In the genomic region with DNA sequence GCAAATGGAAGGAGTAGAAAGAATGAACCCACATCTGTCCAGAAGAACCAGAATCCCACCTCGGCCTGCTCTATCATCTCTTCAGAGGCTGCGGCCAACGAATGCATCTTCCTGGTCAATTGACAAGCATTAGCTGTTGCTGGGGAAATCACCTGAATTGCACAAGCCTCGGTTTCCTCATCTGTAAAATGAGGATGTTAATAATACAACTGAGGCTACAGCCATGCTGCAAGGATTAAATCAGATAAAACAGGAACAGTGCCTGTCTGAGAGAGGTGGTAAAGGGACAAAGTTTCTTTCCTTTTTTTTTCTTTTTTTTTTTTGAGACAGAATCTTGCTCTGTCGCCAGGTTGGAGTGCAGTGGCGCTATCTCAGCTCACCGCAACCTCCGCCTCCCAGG, we compare ENCODE assay signal across 15 cellular contexts.
DNase-seq lines count a peak whose midpoint lies in the region; ATAC-seq and TF ChIP-seq lines count a peak whose summit lies in the region.
"Had no signal": no experiment of that assay in that cellular context is flagged by ENCODE, and none has a peak within 500 bp of the region (broad histone marks: within the 10 kb centered on the region; RNA-seq: fewer than 3 reads in every experiment).

No MANE protein-coding gene starts in this region.

- no peak for TF ChIP-seq CTCF in NB4 (IDR thresholded peaks at IDR 0.05; ENCODE audit: low read depth, low read length)
- TF ChIP-seq CTCF in chondrocyte (IDR thresholded peaks at IDR 0.05), result no peak
- no peak for TF ChIP-seq CTCF in coronary artery (IDR thresholded peaks at IDR 0.05)

- peak; percentile 34 for ATAC-seq in naive thymus-derived CD4-positive, alpha-beta T cell

- no peaks in the 10 kb centered on the region for H3K4me1 ChIP-seq in naive thymus-derived CD4-positive, alpha-beta T cell (ENCODE audit: control insufficient read depth in 2 of 2, insufficient read depth in 2 of 2, low read length in 2 of 2)

- no peaks in the 10 kb centered on the region for H3K27me3 Mint-ChIP-seq in naive thymus-derived CD4-positive, alpha-beta T cell
- no peaks in the 10 kb centered on the region for H3K27me3 Mint-ChIP-seq in chondrocyte (ENCODE audit: low read depth)
- H3K27me3 Mint-ChIP-seq: CD4-positive, alpha-beta T cell; CD8-positive, alpha-beta memory T cell had no signal

- H3K27me3 ChIP-seq in naive thymus-derived CD4-positive, alpha-beta T cell (ENCODE audit: control insufficient read depth in 2 of 2, insufficient read depth in 2 of 2, low read length in 2 of 2), result no peaks in the 10 kb centered on the region

- H3K4me3 ChIP-seq in NB4 (ENCODE audit: low read depth, low read length), result no peak overlapping the region
- no peak overlapping the region for H3K4me3 ChIP-seq in naive thymus-derived CD4-positive, alpha-beta T cell (ENCODE audit: low read length)
- no peak overlapping the region for H3K4me3 ChIP-seq in coronary artery

- no peaks in the 10 kb centered on the region for H3K36me3 Mint-ChIP-seq in naive thymus-derived CD4-positive, alpha-beta T cell
- no peaks in the 10 kb centered on the region for H3K36me3 Mint-ChIP-seq in chondrocyte (ENCODE audit: low read depth)
- H3K36me3 Mint-ChIP-seq: CD8-positive, alpha-beta memory T cell had no signal

- no peaks in the 10 kb centered on the region for H3K36me3 ChIP-seq in naive thymus-derived CD4-positive, alpha-beta T cell (ENCODE audit: control insufficient read depth in 2 of 3, insufficient read depth in 3 of 3, low read length in 3 of 3)

- no peaks in the 10 kb centered on the region for H3K9me3 ChIP-seq in naive thymus-derived CD4-positive, alpha-beta T cell (ENCODE audit: control insufficient read depth in 2 of 3, low read length in 3 of 3)

- intact Hi-C loops in naive thymus-derived CD4-positive, alpha-beta T cell (cut with micrococcal nuclease), result no loop called here

- no peak for TF ChIP-seq POLR2A in NB4 (IDR thresholded peaks at IDR 0.05; ENCODE audit: extremely low read depth, insufficient read length)

- H3K27ac ChIP-seq in naive thymus-derived CD4-positive, alpha-beta T cell (ENCODE audit: low read depth, low read length), result no peak overlapping the region
- no peak overlapping the region for H3K27ac ChIP-seq in coronary artery

- CTCF ChIA-PET in naive thymus-derived CD4-positive, alpha-beta T cell (lab: Charles Lee), result no interaction called here

- no peak overlapping the region for H3K4me3 Mint-ChIP-seq in naive thymus-derived CD4-positive, alpha-beta T cell
- no peak overlapping the region for H3K4me3 Mint-ChIP-seq in chondrocyte (ENCODE audit: unreplicated experiment)
- H3K4me3 Mint-ChIP-seq: CD4-positive, alpha-beta T cell; CD8-positive, alpha-beta memory T cell had no signal

- DNase-seq in CD1c-positive myeloid dendritic cell (ENCODE audit: extremely low spot score) (peak; percentile 15), NB4 (ENCODE audit: low read depth) (peak; percentile 36), SKM-1 (lab: John Stamatoyannopoulos, UW; ENCODE audit: unreplicated experiment) (peak; percentile 95), HuH-7.5 (ENCODE audit: low spot score) (no peak), DMS53 (lab: John Stamatoyannopoulos, UW) (no peak), chondrocyte (ENCODE audit: low spot score) (no peak), coronary artery (ENCODE audit: low spot score) (no peak)
- DNase-seq in naive thymus-derived CD4-positive, alpha-beta T cell, result no peak
- DNase-seq: C1 segment of cervical spinal cord; CD4-positive, alpha-beta T cell; CD8-positive, alpha-beta memory T cell; DMS 273 treated with DMSO at 0.1 percent for 48 hours; DND-41; H7; HCEC 1CT had no signal

- H3K4me1 Mint-ChIP-seq in naive thymus-derived CD4-positive, alpha-beta T cell, result peaks cover 0 to 9% (median 2%) of the 10 kb centered on the region in 7 donors
- H3K4me1 Mint-ChIP-seq in chondrocyte (ENCODE audit: low read depth), result no peaks in the 10 kb centered on the region
- H3K4me1 Mint-ChIP-seq: CD8-positive, alpha-beta memory T cell had no signal

- no peak overlapping the region for H3K27ac Mint-ChIP-seq in naive thymus-derived CD4-positive, alpha-beta T cell
- H3K27ac Mint-ChIP-seq in chondrocyte (ENCODE audit: unreplicated experiment), result no peak overlapping the region
- H3K27ac Mint-ChIP-seq: CD4-positive, alpha-beta T cell; CD8-positive, alpha-beta memory T cell had no signal

- no peaks in the 10 kb centered on the region for H3K9me3 Mint-ChIP-seq in naive thymus-derived CD4-positive, alpha-beta T cell
- H3K9me3 Mint-ChIP-seq in chondrocyte (ENCODE audit: low read depth), result no peaks in the 10 kb centered on the region
- H3K9me3 Mint-ChIP-seq: CD4-positive, alpha-beta T cell; CD8-positive, alpha-beta memory T cell had no signal

- POLR2A ChIA-PET in naive thymus-derived CD4-positive, alpha-beta T cell (lab: Charles Lee), result no interaction called here

Comparison
In these comparisons a context has a peak if more than half of its experiments do, and no peak if none do; other contexts are left out.
1. DNase-seq: peak in CD1c-positive myeloid dendritic cell (single experiment), NB4 (single experiment) and SKM-1 (single experiment); none in naive thymus-derived CD4-positive, alpha-beta T cell (0 of 9), HuH-7.5 (single experiment), DMS53 (single experiment), chondrocyte (single experiment) and coronary artery (single experiment).